In genomic region chr9:120870206-120870605, GRCh38 we compare ENCODE assay signal across 14 cellular contexts. TPM values are rescaled to one million over a fixed set of nuclear protein-coding genes. Genes with fewer than 3 reads are reported as not detected.
DNase-seq lines count a peak whose midpoint lies in the region; ATAC-seq and TF ChIP-seq lines count a peak whose summit lies in the region.
"Had no signal": no experiment of that assay in that cellular context is flagged by ENCODE, and none has a peak within 500 bp of the region (broad histone marks: within the 10 kb centered on the region; RNA-seq: fewer than 3 reads in every experiment).

No MANE protein-coding gene starts in this region.

- H3K27ac ChIP-seq in heart left ventricle (peak overlapping the region in 2 of 12 donors; percentile 92 to 93), mesenchymal stem cell (ENCODE audit: low read length, poor library complexity, severe bottlenecking) (no peak overlapping the region), uterus (peak overlapping the region; percentile 87 to 88)

- no peak overlapping the region for H2BK12ac ChIP-seq in mesenchymal stem cell (ENCODE audit: low read length in 2 of 2)

- no peak overlapping the region for H3K4ac ChIP-seq in mesenchymal stem cell (ENCODE audit: low read depth in 1 of 2, low read length in 2 of 2)

- H3K14ac ChIP-seq in mesenchymal stem cell (ENCODE audit: low read length in 2 of 2): no peak overlapping the region

- H3K27me3 ChIP-seq in heart left ventricle (no peaks in the 10 kb centered on the region), mesenchymal stem cell (ENCODE audit: control insufficient read depth in 1 of 2, insufficient read depth in 1 of 2, low read length in 2 of 2) (no peaks in the 10 kb centered on the region), uterus (no peaks in the 10 kb centered on the region)
- H3K27me3 ChIP-seq: colonic mucosa had no signal

- no peak overlapping the region for H3K23ac ChIP-seq in mesenchymal stem cell (ENCODE audit: low read length in 2 of 2)

- H3K79me1 ChIP-seq in mesenchymal stem cell (replicated peaks; ENCODE audit: low read length, poor library complexity, severe bottlenecking): peaks cover 1% of the 10 kb centered on the region

- H4K8ac ChIP-seq in mesenchymal stem cell (ENCODE audit: low read length): peak overlapping the region; percentile 51

- H2BK15ac ChIP-seq in mesenchymal stem cell (ENCODE audit: low read depth, poor library complexity, severe bottlenecking): peak overlapping the region; percentile 80

- POLR2A ChIA-PET in activated B cell treated with CpG ODN at 0.5 μM for 24 hours (lab: Charles Lee): interaction anchor here (0.7 to 3.4 kb wide), 11 partner anchors 17 to 398 kb away, joined by 3 to 19 read pairs (median 3); partner anchors contain the start of genes FBXW2, GSN and TRAF1

- intact Hi-C loops in cardiac septum (cut with DNase I): no loop called here
- intact Hi-C loops in heart left ventricle (cut with DNase I): loop anchor here in 2 of 10 donors (5.0 to 10.0 kb wide), 3 partner anchors 67 to 195 kb away; partner anchors contain the start of gene MEGF9 (in 1 of the 2)
- intact Hi-C loops in activated B cell treated with CpG ODN at 0.5 μM for 24 hours (cut with micrococcal nuclease): no loop called here
- intact Hi-C loops in uterus (cut with DNase I; ENCODE audit: low total_unique reads): no loop called here

- no peak for ATAC-seq in heart left ventricle
- no peak for ATAC-seq in activated B cell treated with CpG ODN at 0.5 μM for 24 hours (ENCODE audit: low read depth)
- no peak for ATAC-seq in HG03108 (IDR thresholded peaks at IDR 0.05; ENCODE audit: unreplicated experiment)

- H3K27me3 Mint-ChIP-seq in activated B cell treated with CpG ODN at 0.5 μM for 24 hours: no peaks in the 10 kb centered on the region

- H3K9me3 Mint-ChIP-seq in activated B cell treated with CpG ODN at 0.5 μM for 24 hours: no peaks in the 10 kb centered on the region

- CTCF ChIA-PET in activated B cell treated with CpG ODN at 0.5 μM for 24 hours (lab: Charles Lee): interaction anchor here (3.0 to 4.0 kb wide), 2 partner anchors 66 to 190 kb away, joined by 15 to 26 read pairs; no protein-coding TSS in a partner anchor

- H3K4me3 Mint-ChIP-seq in activated B cell treated with CpG ODN at 0.5 μM for 24 hours: no peak overlapping the region

- no peak overlapping the region for H2BK5ac ChIP-seq in mesenchymal stem cell (ENCODE audit: low read depth, low read length, poor library complexity, severe bottlenecking)

- TF ChIP-seq POLR2A in heart left ventricle (IDR thresholded peaks at IDR 0.05) (no peak), uterus (IDR thresholded peaks at IDR 0.05) (no peak)

- no peak overlapping the region for H2AK5ac ChIP-seq in mesenchymal stem cell (ENCODE audit: low read length, severe bottlenecking)

- H3K18ac ChIP-seq in mesenchymal stem cell (ENCODE audit: low read depth in 1 of 2, low read length in 2 of 2): no peak overlapping the region

- no peak overlapping the region for H2AFZ ChIP-seq in mesenchymal stem cell (ENCODE audit: low read depth, low read length)

- H3K4me1 ChIP-seq in heart left ventricle (peaks cover 0 to 20% (median 2%) of the 10 kb centered on the region in 12 donors), mesenchymal stem cell (ENCODE audit: control insufficient read depth, insufficient read depth, low read depth, low read length) (peaks cover 27% of the 10 kb centered on the region), uterus (no peaks in the 10 kb centered on the region)

- H3K4me3 ChIP-seq in heart left ventricle: no peak overlapping the region
- no peak overlapping the region for H3K4me3 ChIP-seq in mesenchymal stem cell (ENCODE audit: insufficient read depth in 1 of 2, low read depth in 1 of 2, low read length in 2 of 2)
- no peak overlapping the region for H3K4me3 ChIP-seq in uterus
- H3K4me3 ChIP-seq: colonic mucosa, smooth muscle cell had no signal

- DNase-seq in cardiac septum (ENCODE audit: low spot score) (peak; percentile 69), heart left ventricle (no peak), activated B cell treated with CpG ODN at 0.5 μM for 24 hours (no peak), mesenchymal stem cell (no peak), uterus (no peak), NCI-H82 (lab: John Stamatoyannopoulos, UW) (no peak), NOMO-1 treated with dmso at 0.1 percent for 144 hours (lab: John Stamatoyannopoulos, UW; ENCODE audit: unreplicated experiment) (no peak)
- DNase-seq: colonic mucosa, DMS53, NCI-H1436, NCI-H510A treated with DMSO at 0.1 percent for 48 hours, trophoblast cell had no signal

- WGBS in heart left ventricle, 4 donors: 77 to 87% (median 86%) methylated on average over 9 of the region's 9 CpGs
- 86% methylated on average over 9 of the region's 9 CpGs for WGBS in mesenchymal stem cell

- H3K4me2 ChIP-seq in mesenchymal stem cell (ENCODE audit: low read length, poor library complexity, severe bottlenecking): no peak overlapping the region

- TF ChIP-seq CTCF in heart left ventricle (IDR thresholded peaks at IDR 0.05) (no peak), activated B cell treated with CpG ODN at 0.5 μM for 24 hours (IDR thresholded peaks at IDR 0.05) (no peak), uterus (IDR thresholded peaks at IDR 0.05) (no peak)

- peak overlapping the region; percentile 59 for H3K27ac Mint-ChIP-seq in activated B cell treated with CpG ODN at 0.5 μM for 24 hours

- H3K36me3 Mint-ChIP-seq in activated B cell treated with CpG ODN at 0.5 μM for 24 hours (ENCODE audit: low read depth): peaks cover 21% of the 10 kb centered on the region

- H3K36me3 ChIP-seq in heart left ventricle (peaks cover 0 to 48% (median 11%) of the 10 kb centered on the region in 9 donors), mesenchymal stem cell (ENCODE audit: control insufficient read depth in 1 of 2, insufficient read depth in 2 of 2, low read depth in 1 of 2, low read length in 2 of 2) (peaks cover 16 to 27% of the 10 kb centered on the region in 2 experiments), uterus (no peaks in the 10 kb centered on the region)
- H3K36me3 ChIP-seq: colonic mucosa had no signal

- no peak overlapping the region for H2BK120ac ChIP-seq in mesenchymal stem cell (ENCODE audit: low read depth, low read length)

- H3K9me3 ChIP-seq in heart left ventricle: no peaks in the 10 kb centered on the region
- no peaks in the 10 kb centered on the region for H3K9me3 ChIP-seq in mesenchymal stem cell (ENCODE audit: control insufficient read depth, low read length)
- H3K9me3 ChIP-seq in uterus: no peaks in the 10 kb centered on the region
- H3K9me3 ChIP-seq: colonic mucosa had no signal

- H3K9ac ChIP-seq in mesenchymal stem cell (ENCODE audit: low read length): no peak overlapping the region

- no peak overlapping the region for H4K91ac ChIP-seq in mesenchymal stem cell (ENCODE audit: low read length)

- H3K4me1 Mint-ChIP-seq in activated B cell treated with CpG ODN at 0.5 μM for 24 hours: peaks cover 36% of the 10 kb centered on the region

RNA-seq across cellular contexts. Expression of gene PHF19, which starts 6.8 kb away (rescaled TPM):
- total RNA-seq in cardiac septum: 15.3 TPM
- total RNA-seq in heart left ventricle: 10 to 100 TPM in 8 of 9 donors, 1 to 10 TPM in 1; 9.6 to 28.0 (median 12.5) TPM
- 10 to 100 TPM; 11.0 to 15.4 TPM for polyA plus RNA-seq in heart left ventricle
- total RNA-seq in activated B cell treated with CpG ODN at 0.5 μM for 24 hours: 50.2 and 55.3 TPM in 2 replicates
- polyA plus RNA-seq in mesenchymal stem cell (2013, experiment 1 of 2): 16.7 TPM
- 15.1 TPM for polyA plus RNA-seq in mesenchymal stem cell (2013, experiment 2 of 2)
- total RNA-seq in uterus: 10 to 100 TPM; 12.6 to 76.3 (median 31.8) TPM

RNA-seq across cellular contexts. Expression of gene PSMD5, which starts 27.5 kb away (rescaled TPM):
- 13.5 TPM for total RNA-seq in cardiac septum
- total RNA-seq in heart left ventricle: 10 to 100 TPM; 10.2 to 17.9 (median 13.4) TPM
- 10 to 100 TPM in 1 of 2 donors, 1 to 10 TPM in 1; 4.8 to 16.5 TPM for polyA plus RNA-seq in heart left ventricle
- 34.8 and 38.9 TPM in 2 replicates for total RNA-seq in activated B cell treated with CpG ODN at 0.5 μM for 24 hours
- polyA plus RNA-seq in mesenchymal stem cell (2013, experiment 1 of 2): 28.5 TPM
- polyA plus RNA-seq in mesenchymal stem cell (2013, experiment 2 of 2): 28.7 TPM
- 100 to 1,000 TPM in 1 of 4 donors, 10 to 100 TPM in 3; 20.9 to 181 (median 49.0) TPM for total RNA-seq in uterus

RNA-seq across cellular contexts. Expression of gene TRAF1, which starts 56.4 kb away (rescaled TPM):
- 2.4 TPM for total RNA-seq in cardiac septum
- 1 to 10 TPM in 7 of 9 donors, under 1 TPM in 2; 0.93 to 7.8 (median 1.8) TPM for total RNA-seq in heart left ventricle
- polyA plus RNA-seq in heart left ventricle: 1 to 10 TPM; 1.7 to 2.4 TPM
- total RNA-seq in activated B cell treated with CpG ODN at 0.5 μM for 24 hours: 115 and 130 TPM in 2 replicates
- 0.65 TPM for polyA plus RNA-seq in mesenchymal stem cell (2013, experiment 1 of 2)
- polyA plus RNA-seq in mesenchymal stem cell (2013, experiment 2 of 2): 0.68 TPM
- 1 to 10 TPM in 2 of 4 donors, under 1 TPM in 2; 0.51 to 8.7 (median 2.6) TPM for total RNA-seq in uterus

Comparison
In these comparisons a context has a peak if more than half of its experiments do, and no peak if none do; other contexts are left out.
1. RNA of gene TRAF1, which starts 56.4 kb away (total RNA-seq): 115 to 130 TPM in activated B cell treated with CpG ODN at 0.5 μM for 24 hours; 0.51 to 8.7 TPM in uterus, 2.4 TPM in cardiac septum (single experiment) and 0.93 to 7.8 TPM in heart left ventricle; every median in the first group is over 10 times any median in the second.